In the genomic region with DNA sequence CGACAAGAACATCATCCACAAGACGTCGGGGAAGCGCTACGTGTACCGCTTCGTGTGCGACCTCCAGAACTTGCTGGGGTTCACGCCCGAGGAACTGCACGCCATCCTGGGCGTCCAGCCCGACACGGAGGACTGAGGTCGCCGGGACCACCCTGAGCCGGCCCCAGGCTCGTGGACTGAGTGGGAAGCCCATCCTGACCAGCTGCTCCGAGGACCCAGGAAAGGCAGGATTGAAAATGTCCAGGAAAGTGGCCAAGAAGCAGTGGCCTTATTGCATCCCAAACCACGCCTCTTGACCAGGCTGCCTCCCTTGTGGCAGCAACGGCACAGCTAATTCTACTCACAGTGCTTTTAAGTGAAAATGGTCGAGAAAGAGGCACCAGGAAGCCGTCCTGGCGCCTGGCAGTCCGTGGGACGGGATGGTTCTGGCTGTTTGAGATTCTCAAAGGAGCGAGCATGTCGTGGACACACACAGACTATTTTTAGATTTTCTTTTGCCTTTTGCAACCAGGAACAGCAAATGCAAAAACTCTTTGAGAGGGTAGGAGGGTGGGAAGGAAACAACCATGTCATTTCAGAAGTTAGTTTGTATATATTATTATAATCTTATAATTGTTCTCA, we compare ENCODE assay signal across 11 cellular contexts. TPM values are rescaled to one million over a fixed set of nuclear protein-coding genes. Genes with fewer than 3 reads are reported as not detected.
DNase-seq lines count a peak whose midpoint lies in the region; ATAC-seq and TF ChIP-seq lines count a peak whose summit lies in the region.
"Had no signal": no experiment of that assay in that cellular context is flagged by ENCODE, and none has a peak within 500 bp of the region (broad histone marks: within the 10 kb centered on the region; RNA-seq: fewer than 3 reads in every experiment).

No MANE protein-coding gene starts in this region.

- ATAC-seq in psoas muscle (peak in 1 of 4 donors; percentile 8), HG03378 (IDR thresholded peaks at IDR 0.05; ENCODE audit: unreplicated experiment) (no peak)
- ATAC-seq: body of pancreas had no signal

- no peak for TF ChIP-seq POLR2A in uterus (IDR thresholded peaks at IDR 0.05)

- WGBS in psoas muscle, 3 donors = 69 to 71% (median 71%) methylated on average over 28 of the region's 28 CpGs

- TF ChIP-seq CTCF in colonic mucosa (IDR thresholded peaks at IDR 0.05) = no peak
- TF ChIP-seq CTCF in psoas muscle (IDR thresholded peaks at IDR 0.05) = no peak
- no peak for TF ChIP-seq CTCF in uterus (IDR thresholded peaks at IDR 0.05)

- intact Hi-C loops in colonic mucosa (cut with DNase I) (no loop called here), psoas muscle (cut with DNase I) (loop anchor here (5.0 kb wide), 1 partner anchor 79 kb away; no protein-coding TSS in a partner anchor), uterus (cut with DNase I; ENCODE audit: low total_unique reads) (no loop called here)

- H3K9me3 ChIP-seq in colonic mucosa (no peaks in the 10 kb centered on the region), psoas muscle (no peaks in the 10 kb centered on the region), uterus (no peaks in the 10 kb centered on the region)
- H3K9me3 ChIP-seq: body of pancreas had no signal

- peak overlapping the region in 1 of 2 donors; percentile 81 for H3K9ac ChIP-seq in colonic mucosa (ENCODE audit: low read depth in 2 of 2, low read length in 2 of 2)

- H3K36me3 ChIP-seq in colonic mucosa (peaks cover 27% of the 10 kb centered on the region), psoas muscle (ENCODE audit: insufficient read depth in 1 of 2, low read depth in 1 of 2) (peaks cover 12 to 72% of the 10 kb centered on the region in 2 donors), uterus (no peaks in the 10 kb centered on the region)

- no peak overlapping the region for H3K4me3 ChIP-seq in colonic mucosa
- H3K4me3 ChIP-seq in psoas muscle = no peak overlapping the region
- no peak overlapping the region for H3K4me3 ChIP-seq in uterus
- H3K4me3 ChIP-seq: body of pancreas had no signal

- DNase-seq in colonic mucosa (peak; percentile 49), hepatic stellate cell (ENCODE audit: low spot score) (peak; percentile 38), psoas muscle (no peak), uterus (no peak), dermis blood vessel endothelial cell (no peak), NCI-H2196 treated with DMSO at 0.1 percent for 48 hours (lab: John Stamatoyannopoulos, UW; ENCODE audit: unreplicated experiment) (no peak)
- DNase-seq: activated gamma-delta T cell, body of pancreas, NCI-H2171 had no signal

- H3K27ac ChIP-seq in colonic mucosa = peak overlapping the region; percentile 51
- H3K27ac ChIP-seq in psoas muscle = peak overlapping the region; percentile 82
- H3K27ac ChIP-seq in uterus = peak overlapping the region; percentile 30 to 57
- H3K27ac ChIP-seq: C4-2B had no signal

- H3K27me3 ChIP-seq in colonic mucosa = no peaks in the 10 kb centered on the region
- no peaks in the 10 kb centered on the region for H3K27me3 ChIP-seq in psoas muscle (ENCODE audit: insufficient read depth in 3 of 3, low read length in 2 of 3)
- no peaks in the 10 kb centered on the region for H3K27me3 ChIP-seq in uterus
- H3K27me3 ChIP-seq: body of pancreas had no signal

- peaks cover 15% of the 10 kb centered on the region for H3K4me1 ChIP-seq in colonic mucosa
- peaks cover 38% of the 10 kb centered on the region for H3K4me1 ChIP-seq in psoas muscle
- peaks cover 0 to 4% of the 10 kb centered on the region in 2 donors for H3K4me1 ChIP-seq in uterus
- H3K4me1 ChIP-seq: body of pancreas had no signal

RNA-seq across cellular contexts. Expression of gene ETS2, which starts 17.1 kb away (rescaled TPM):
- total RNA-seq in colonic mucosa (100 to 1,000 TPM; 110 to 185 TPM), psoas muscle (100 to 1,000 TPM in 1 of 4 donors, 10 to 100 TPM in 3; 37.0 to 494 (median 96.6) TPM), uterus (100 to 1,000 TPM in 2 of 4 donors, 10 to 100 TPM in 2; 72.6 to 147 (median 98.5) TPM), dermis blood vessel endothelial cell (26.2 and 30.1 TPM in 2 replicates)
- polyA plus RNA-seq in psoas muscle = 100 to 1,000 TPM in 1 of 3 donors, 10 to 100 TPM in 2; 43.4 to 115 (median 57.8) TPM

Comparison
In these comparisons a context has a peak if more than half of its experiments do, and no peak if none do; other contexts are left out.
1. DNase-seq: peak in colonic mucosa (single experiment) and hepatic stellate cell (single experiment); none in psoas muscle (0 of 2), uterus (0 of 2), dermis blood vessel endothelial cell (single experiment) and NCI-H2196 treated with DMSO at 0.1 percent for 48 hours (single experiment).
2. intact Hi-C loops: an anchor here in psoas muscle (5.0 kb wide); none called in colonic mucosa and uterus.
3. Peak in every context shown above with its lines, with median percentiles within 50 percentile points of each other: H3K27ac ChIP-seq.